In genomic region chr6:170088349-170088951, GRCh38 we compare ENCODE assay signal across 9 cellular contexts.
DNase-seq lines count a peak whose midpoint lies in the region; ATAC-seq, FAIRE-seq and TF ChIP-seq lines count a peak whose summit lies in the region.
"Had no signal": no experiment of that assay in that cellular context is flagged by ENCODE, and none has a peak within 500 bp of the region (broad histone marks: within the 10 kb centered on the region; RNA-seq: fewer than 3 reads in every experiment).

No MANE protein-coding gene starts in this region.

- DNase-seq in pancreas (peak in 4 of 6 donors; percentile 8 to 64 (median 36)), iPS-NIHi7 (ENCODE audit: extremely low spot score) (no peak), SW 1271 (lab: John Stamatoyannopoulos, UW) (no peak)
- DNase-seq: anterior cingulate cortex had no signal

- peak overlapping the region; percentile 96 for H3K27ac Mint-ChIP-seq in activated naive CD4-positive, alpha-beta T cell treated with anti-CD3 and anti-CD28 coated beads, Interleukin-2, amount 50 U/mL, for 24 hours

- peaks cover 29% of the 10 kb centered on the region for H3K4me1 Mint-ChIP-seq in activated naive CD4-positive, alpha-beta T cell treated with anti-CD3 and anti-CD28 coated beads, Interleukin-2, amount 50 U/mL, for 24 hours

- FAIRE-seq in pancreas (lab: Jason Lieb, UNC) = no peak

- no peaks in the 10 kb centered on the region for H3K36me3 Mint-ChIP-seq in activated naive CD4-positive, alpha-beta T cell treated with anti-CD3 and anti-CD28 coated beads, Interleukin-2, amount 50 U/mL, for 24 hours

- no peaks in the 10 kb centered on the region for H3K9me3 Mint-ChIP-seq in activated naive CD4-positive, alpha-beta T cell treated with anti-CD3 and anti-CD28 coated beads, Interleukin-2, amount 50 U/mL, for 24 hours

- no peaks in the 10 kb centered on the region for H3K9me3 ChIP-seq in pancreas

- peak overlapping the region; percentile 88 for H3K4me3 Mint-ChIP-seq in activated naive CD4-positive, alpha-beta T cell treated with anti-CD3 and anti-CD28 coated beads, Interleukin-2, amount 50 U/mL, for 24 hours

- no peaks in the 10 kb centered on the region for H3K36me3 ChIP-seq in pancreas

- no peak for TF ChIP-seq CTCF in pancreas (IDR thresholded peaks at IDR 0.05)

- intact Hi-C loops in pancreas (cut with DNase I) = no loop called here

- no peak overlapping the region for H3K4me3 ChIP-seq in pancreas

- no peaks in the 10 kb centered on the region for H3K27me3 Mint-ChIP-seq in activated naive CD4-positive, alpha-beta T cell treated with anti-CD3 and anti-CD28 coated beads, Interleukin-2, amount 50 U/mL, for 24 hours

- ATAC-seq in GM18867 (IDR thresholded peaks at IDR 0.05; ENCODE audit: unreplicated experiment) (peak; percentile 25), HG03066 (IDR thresholded peaks at IDR 0.05; ENCODE audit: low read depth, unreplicated experiment) (peak; percentile 8), pancreas (peak in 2 of 4 donors; percentile 15 to 28), GM19463 (IDR thresholded peaks at IDR 0.05; ENCODE audit: unreplicated experiment) (no peak), GM21786 (IDR thresholded peaks at IDR 0.05; ENCODE audit: unreplicated experiment) (no peak)

- H3K4me1 ChIP-seq in pancreas = no peaks in the 10 kb centered on the region

- 86 to 91% methylated on average over 28 of the region's 28 CpGs for WGBS in pancreas, 2 donors

- H3K27me3 ChIP-seq in pancreas = no peaks in the 10 kb centered on the region

- H3K27ac ChIP-seq in pancreas = no peak overlapping the region

Comparison
In these comparisons a context has a peak if more than half of its experiments do, and no peak if none do; other contexts are left out.
1. ATAC-seq: peak in GM18867 (single experiment) and HG03066 (single experiment); none in GM19463 (single experiment) and GM21786 (single experiment).
2. DNase-seq: peak in pancreas (4 of 6); none in iPS-NIHi7 (single experiment) and SW 1271 (0 of 2).